Comparison of ENCODE assay signal across 1 cellular context in the genomic region with DNA sequence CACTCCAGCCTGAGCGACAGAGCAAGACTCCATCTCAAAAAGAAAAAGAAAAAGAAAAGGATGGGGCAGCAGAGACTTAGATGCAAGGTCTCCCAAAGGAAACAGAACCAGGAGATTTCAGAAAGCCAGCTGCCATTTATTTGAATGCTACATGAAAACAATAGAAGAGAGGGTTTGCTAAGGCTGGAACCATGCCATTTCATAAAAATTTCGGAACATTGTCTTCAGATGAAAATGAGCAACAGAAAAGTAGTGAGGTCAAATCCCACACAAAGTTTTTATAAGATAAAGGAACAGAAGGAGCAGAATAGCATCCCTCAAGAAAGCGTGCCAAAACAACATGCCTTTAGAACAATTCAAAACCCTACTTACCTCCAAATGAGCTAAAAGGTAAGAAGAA.
TF ChIP-seq lines count a peak whose summit lies in the region.

No MANE protein-coding gene starts in this region.

TF ChIP-seq in WTC11, 78 proteins besides CTCF, POLR2A, EP300 and RAD21 (continued from another document):
- TF ChIP-seq, protein P1, sequence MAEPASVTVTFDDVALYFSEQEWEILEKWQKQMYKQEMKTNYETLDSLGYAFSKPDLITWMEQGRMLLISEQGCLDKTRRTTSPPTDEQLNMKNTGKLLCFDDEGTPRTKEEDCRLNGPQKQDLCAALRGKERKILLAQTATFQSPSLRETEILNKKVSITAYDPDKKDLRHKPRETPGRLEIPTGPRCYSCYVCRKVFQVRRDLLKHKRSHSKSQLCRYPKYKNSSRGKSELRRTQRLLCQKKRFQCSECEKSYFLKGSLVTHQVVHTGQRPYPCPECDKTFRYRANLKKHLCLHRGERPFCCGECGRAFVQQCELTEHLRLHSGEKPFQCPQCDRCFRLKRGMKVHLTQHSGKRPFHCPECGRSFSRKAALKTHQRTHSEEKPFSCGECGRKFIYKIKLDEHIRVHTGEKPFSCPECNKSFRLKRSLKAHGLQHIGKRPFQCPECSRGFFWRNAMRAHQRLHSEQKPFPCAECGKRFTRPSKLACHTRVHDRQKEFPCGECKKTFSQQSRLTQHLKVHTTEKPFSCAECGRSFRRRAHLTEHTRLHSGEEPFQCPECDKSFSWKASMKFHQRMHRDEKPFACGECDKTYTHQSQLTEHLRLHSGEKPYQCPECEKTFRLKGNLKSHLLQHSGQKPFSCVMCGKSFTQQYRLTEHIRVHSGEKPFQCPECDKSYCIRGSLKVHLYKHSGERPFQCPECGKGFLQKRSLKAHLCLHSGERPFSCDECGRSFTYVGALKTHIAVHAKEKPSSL (CRISPR knock-in tag; conservative IDR thresholded peaks at IDR 0.05): no peak
- TF ChIP-seq RELA (CRISPR knock-in tag; IDR thresholded peaks at IDR 0.05; ENCODE audit: borderline replicate concordance) (no peak), MYBL2 (CRISPR knock-in tag; IDR thresholded peaks at IDR 0.05) (no peak), SOX15 (CRISPR knock-in tag; IDR thresholded peaks at IDR 0.05) (no peak), FOXJ3 (CRISPR knock-in tag; IDR thresholded peaks at IDR 0.05; ENCODE audit: borderline replicate concordance) (no peak), ZBTB21 (CRISPR knock-in tag; IDR thresholded peaks at IDR 0.05; ENCODE audit: borderline replicate concordance) (no peak), ETV6 (CRISPR knock-in tag; IDR thresholded peaks at IDR 0.05) (no peak), ZNF138 (CRISPR knock-in tag; conservative IDR thresholded peaks at IDR 0.05) (no peak), ZNF232 (CRISPR knock-in tag; IDR thresholded peaks at IDR 0.05) (no peak)
- TF ChIP-seq, protein P2, sequence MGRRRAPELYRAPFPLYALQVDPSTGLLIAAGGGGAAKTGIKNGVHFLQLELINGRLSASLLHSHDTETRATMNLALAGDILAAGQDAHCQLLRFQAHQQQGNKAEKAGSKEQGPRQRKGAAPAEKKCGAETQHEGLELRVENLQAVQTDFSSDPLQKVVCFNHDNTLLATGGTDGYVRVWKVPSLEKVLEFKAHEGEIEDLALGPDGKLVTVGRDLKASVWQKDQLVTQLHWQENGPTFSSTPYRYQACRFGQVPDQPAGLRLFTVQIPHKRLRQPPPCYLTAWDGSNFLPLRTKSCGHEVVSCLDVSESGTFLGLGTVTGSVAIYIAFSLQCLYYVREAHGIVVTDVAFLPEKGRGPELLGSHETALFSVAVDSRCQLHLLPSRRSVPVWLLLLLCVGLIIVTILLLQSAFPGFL (CRISPR knock-in tag; IDR thresholded peaks at IDR 0.05; ENCODE audit: borderline replicate concordance): no peak
- TF ChIP-seq, protein P3, sequence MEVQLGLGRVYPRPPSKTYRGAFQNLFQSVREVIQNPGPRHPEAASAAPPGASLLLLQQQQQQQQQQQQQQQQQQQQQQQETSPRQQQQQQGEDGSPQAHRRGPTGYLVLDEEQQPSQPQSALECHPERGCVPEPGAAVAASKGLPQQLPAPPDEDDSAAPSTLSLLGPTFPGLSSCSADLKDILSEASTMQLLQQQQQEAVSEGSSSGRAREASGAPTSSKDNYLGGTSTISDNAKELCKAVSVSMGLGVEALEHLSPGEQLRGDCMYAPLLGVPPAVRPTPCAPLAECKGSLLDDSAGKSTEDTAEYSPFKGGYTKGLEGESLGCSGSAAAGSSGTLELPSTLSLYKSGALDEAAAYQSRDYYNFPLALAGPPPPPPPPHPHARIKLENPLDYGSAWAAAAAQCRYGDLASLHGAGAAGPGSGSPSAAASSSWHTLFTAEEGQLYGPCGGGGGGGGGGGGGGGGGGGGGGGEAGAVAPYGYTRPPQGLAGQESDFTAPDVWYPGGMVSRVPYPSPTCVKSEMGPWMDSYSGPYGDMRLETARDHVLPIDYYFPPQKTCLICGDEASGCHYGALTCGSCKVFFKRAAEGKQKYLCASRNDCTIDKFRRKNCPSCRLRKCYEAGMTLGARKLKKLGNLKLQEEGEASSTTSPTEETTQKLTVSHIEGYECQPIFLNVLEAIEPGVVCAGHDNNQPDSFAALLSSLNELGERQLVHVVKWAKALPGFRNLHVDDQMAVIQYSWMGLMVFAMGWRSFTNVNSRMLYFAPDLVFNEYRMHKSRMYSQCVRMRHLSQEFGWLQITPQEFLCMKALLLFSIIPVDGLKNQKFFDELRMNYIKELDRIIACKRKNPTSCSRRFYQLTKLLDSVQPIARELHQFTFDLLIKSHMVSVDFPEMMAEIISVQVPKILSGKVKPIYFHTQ (CRISPR knock-in tag; IDR thresholded peaks at IDR 0.05): no peak
- TF ChIP-seq, protein P4, sequence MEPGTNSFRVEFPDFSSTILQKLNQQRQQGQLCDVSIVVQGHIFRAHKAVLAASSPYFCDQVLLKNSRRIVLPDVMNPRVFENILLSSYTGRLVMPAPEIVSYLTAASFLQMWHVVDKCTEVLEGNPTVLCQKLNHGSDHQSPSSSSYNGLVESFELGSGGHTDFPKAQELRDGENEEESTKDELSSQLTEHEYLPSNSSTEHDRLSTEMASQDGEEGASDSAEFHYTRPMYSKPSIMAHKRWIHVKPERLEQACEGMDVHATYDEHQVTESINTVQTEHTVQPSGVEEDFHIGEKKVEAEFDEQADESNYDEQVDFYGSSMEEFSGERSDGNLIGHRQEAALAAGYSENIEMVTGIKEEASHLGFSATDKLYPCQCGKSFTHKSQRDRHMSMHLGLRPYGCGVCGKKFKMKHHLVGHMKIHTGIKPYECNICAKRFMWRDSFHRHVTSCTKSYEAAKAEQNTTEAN (CRISPR knock-in tag; IDR thresholded peaks at IDR 0.05): no peak
- TF ChIP-seq, protein P5, sequence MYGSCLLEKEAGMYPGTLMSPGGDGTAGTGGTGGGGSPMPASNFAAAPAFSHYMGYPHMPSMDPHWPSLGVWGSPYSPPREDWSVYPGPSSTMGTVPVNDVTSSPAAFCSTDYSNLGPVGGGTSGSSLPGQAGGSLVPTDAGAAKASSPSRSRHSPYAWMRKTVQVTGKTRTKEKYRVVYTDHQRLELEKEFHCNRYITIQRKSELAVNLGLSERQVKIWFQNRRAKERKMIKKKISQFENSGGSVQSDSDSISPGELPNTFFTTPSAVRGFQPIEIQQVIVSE (CRISPR knock-in tag; IDR thresholded peaks at IDR 0.05; ENCODE audit: borderline replicate concordance): no peak
- TF ChIP-seq, protein P6, sequence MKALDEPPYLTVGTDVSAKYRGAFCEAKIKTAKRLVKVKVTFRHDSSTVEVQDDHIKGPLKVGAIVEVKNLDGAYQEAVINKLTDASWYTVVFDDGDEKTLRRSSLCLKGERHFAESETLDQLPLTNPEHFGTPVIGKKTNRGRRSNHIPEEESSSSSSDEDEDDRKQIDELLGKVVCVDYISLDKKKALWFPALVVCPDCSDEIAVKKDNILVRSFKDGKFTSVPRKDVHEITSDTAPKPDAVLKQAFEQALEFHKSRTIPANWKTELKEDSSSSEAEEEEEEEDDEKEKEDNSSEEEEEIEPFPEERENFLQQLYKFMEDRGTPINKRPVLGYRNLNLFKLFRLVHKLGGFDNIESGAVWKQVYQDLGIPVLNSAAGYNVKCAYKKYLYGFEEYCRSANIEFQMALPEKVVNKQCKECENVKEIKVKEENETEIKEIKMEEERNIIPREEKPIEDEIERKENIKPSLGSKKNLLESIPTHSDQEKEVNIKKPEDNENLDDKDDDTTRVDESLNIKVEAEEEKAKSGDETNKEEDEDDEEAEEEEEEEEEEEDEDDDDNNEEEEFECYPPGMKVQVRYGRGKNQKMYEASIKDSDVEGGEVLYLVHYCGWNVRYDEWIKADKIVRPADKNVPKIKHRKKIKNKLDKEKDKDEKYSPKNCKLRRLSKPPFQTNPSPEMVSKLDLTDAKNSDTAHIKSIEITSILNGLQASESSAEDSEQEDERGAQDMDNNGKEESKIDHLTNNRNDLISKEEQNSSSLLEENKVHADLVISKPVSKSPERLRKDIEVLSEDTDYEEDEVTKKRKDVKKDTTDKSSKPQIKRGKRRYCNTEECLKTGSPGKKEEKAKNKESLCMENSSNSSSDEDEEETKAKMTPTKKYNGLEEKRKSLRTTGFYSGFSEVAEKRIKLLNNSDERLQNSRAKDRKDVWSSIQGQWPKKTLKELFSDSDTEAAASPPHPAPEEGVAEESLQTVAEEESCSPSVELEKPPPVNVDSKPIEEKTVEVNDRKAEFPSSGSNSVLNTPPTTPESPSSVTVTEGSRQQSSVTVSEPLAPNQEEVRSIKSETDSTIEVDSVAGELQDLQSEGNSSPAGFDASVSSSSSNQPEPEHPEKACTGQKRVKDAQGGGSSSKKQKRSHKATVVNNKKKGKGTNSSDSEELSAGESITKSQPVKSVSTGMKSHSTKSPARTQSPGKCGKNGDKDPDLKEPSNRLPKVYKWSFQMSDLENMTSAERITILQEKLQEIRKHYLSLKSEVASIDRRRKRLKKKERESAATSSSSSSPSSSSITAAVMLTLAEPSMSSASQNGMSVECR (CRISPR knock-in tag; IDR thresholded peaks at IDR 0.05; ENCODE audit: borderline replicate concordance): no peak
- TF ChIP-seq, protein P7, sequence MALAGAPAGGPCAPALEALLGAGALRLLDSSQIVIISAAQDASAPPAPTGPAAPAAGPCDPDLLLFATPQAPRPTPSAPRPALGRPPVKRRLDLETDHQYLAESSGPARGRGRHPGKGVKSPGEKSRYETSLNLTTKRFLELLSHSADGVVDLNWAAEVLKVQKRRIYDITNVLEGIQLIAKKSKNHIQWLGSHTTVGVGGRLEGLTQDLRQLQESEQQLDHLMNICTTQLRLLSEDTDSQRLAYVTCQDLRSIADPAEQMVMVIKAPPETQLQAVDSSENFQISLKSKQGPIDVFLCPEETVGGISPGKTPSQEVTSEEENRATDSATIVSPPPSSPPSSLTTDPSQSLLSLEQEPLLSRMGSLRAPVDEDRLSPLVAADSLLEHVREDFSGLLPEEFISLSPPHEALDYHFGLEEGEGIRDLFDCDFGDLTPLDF (CRISPR knock-in tag; IDR thresholded peaks at IDR 0.05): no peak
- TF ChIP-seq, protein P8, sequence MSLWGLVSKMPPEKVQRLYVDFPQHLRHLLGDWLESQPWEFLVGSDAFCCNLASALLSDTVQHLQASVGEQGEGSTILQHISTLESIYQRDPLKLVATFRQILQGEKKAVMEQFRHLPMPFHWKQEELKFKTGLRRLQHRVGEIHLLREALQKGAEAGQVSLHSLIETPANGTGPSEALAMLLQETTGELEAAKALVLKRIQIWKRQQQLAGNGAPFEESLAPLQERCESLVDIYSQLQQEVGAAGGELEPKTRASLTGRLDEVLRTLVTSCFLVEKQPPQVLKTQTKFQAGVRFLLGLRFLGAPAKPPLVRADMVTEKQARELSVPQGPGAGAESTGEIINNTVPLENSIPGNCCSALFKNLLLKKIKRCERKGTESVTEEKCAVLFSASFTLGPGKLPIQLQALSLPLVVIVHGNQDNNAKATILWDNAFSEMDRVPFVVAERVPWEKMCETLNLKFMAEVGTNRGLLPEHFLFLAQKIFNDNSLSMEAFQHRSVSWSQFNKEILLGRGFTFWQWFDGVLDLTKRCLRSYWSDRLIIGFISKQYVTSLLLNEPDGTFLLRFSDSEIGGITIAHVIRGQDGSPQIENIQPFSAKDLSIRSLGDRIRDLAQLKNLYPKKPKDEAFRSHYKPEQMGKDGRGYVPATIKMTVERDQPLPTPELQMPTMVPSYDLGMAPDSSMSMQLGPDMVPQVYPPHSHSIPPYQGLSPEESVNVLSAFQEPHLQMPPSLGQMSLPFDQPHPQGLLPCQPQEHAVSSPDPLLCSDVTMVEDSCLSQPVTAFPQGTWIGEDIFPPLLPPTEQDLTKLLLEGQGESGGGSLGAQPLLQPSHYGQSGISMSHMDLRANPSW (CRISPR knock-in tag; conservative IDR thresholded peaks at IDR 0.05; ENCODE audit: low read depth): no peak
TF ChIP-seq in WTC11: peak in this region for 0.
